21 cellular contexts compared by ENCODE assay signal in the genomic region with DNA sequence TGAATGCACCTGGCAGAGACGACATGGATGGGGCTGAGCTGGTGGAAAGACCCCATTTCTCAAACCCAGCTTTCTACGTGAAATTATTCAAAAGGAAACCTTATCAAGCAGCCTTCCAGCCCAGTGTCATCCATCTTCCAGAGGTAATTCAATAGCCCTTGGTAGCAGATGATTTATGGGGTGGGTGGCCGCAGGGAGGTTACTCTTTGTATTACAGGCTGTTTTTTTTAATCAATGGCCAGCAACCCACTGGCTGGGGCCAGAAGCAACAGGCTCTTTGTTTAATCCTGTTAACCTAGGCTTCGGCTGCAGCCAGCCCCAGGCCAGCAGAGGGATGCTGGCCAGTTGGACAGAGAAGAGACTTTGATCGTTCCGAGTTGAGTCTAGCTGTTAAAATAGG.
"Had no signal": no experiment of that assay in that cellular context is flagged by ENCODE, and none has a peak within 500 bp of the region (broad histone marks: within the 10 kb centered on the region; RNA-seq: fewer than 3 reads in every experiment).

No MANE protein-coding gene starts in this region.

- H3K36me3 Mint-ChIP-seq: memory B cell; natural killer cell; stimulated activated naive B cell treated with anti-CD40 and anti-IgM and Interleukin-4, amounts not matched to agents 10 μg/mL and 1 μg/mL and 100 μg/mL, for 72 hours had no signal

- H3K27me3 Mint-ChIP-seq: dendritic cell treated with granulocyte-macrophage colony-stimulating factor and Interleukin-4, amounts not matched to agents 40 ng/mL and 50 ng/mL, for 4 days had no signal

- H3K27ac Mint-ChIP-seq: dendritic cell treated with granulocyte-macrophage colony-stimulating factor and Interleukin-4, amounts not matched to agents 40 ng/mL and 50 ng/mL, for 4 days; memory B cell; natural killer cell; stimulated activated naive B cell treated with anti-CD40 and anti-IgM and Interleukin-4, amounts not matched to agents 10 μg/mL and 1 μg/mL and 100 μg/mL, for 72 hours; stimulated activated naive CD8-positive, alpha-beta T cell treated with anti-CD3 and anti-CD28 coated beads, Interleukin-15, Interleukin-2, amounts not matched to agents 100 ng/mL and 50 ng/mL, for 24 hours had no signal

- DNase-seq: colonic mucosa; effector memory CD4-positive, alpha-beta T cell; erythroblast; esophagus squamous epithelium; foreskin melanocyte; glutamatergic neuron; heart right ventricle; hippocampal formation; left colon; natural killer cell; nucleus accumbens; psoas muscle; right cardiac atrium; stimulated activated CD4-positive, alpha-beta T cell treated with anti-CD3 and anti-CD28 coated beads, Interleukin-15, amount 100 ng/mL, for 24 hours; stimulated activated CD4-positive, alpha-beta T cell treated with anti-CD3 and anti-CD28 coated beads, Interleukin-2, amount 100 ng/mL, for 48 hours; stimulated activated naive B cell treated with anti-CD40 and anti-IgM and Interleukin-4, amounts not matched to agents 10 μg/mL and 1 μg/mL and 100 μg/mL, for 72 hours; upper lobe of right lung; uterus had no signal

- H3K9me3 Mint-ChIP-seq: dendritic cell treated with granulocyte-macrophage colony-stimulating factor and Interleukin-4, amounts not matched to agents 40 ng/mL and 50 ng/mL, for 4 days; natural killer cell; stimulated activated naive CD8-positive, alpha-beta T cell treated with anti-CD3 and anti-CD28 coated beads, Interleukin-15, Interleukin-2, amounts not matched to agents 100 ng/mL and 50 ng/mL, for 24 hours had no signal

- H3K4me1 Mint-ChIP-seq: memory B cell; natural killer cell; stimulated activated naive B cell treated with anti-CD40 and anti-IgM and Interleukin-4, amounts not matched to agents 10 μg/mL and 1 μg/mL and 100 μg/mL, for 72 hours had no signal

- H3K4me3 Mint-ChIP-seq: dendritic cell treated with granulocyte-macrophage colony-stimulating factor and Interleukin-4, amounts not matched to agents 40 ng/mL and 50 ng/mL, for 4 days; memory B cell; natural killer cell; stimulated activated naive B cell treated with anti-CD40 and anti-IgM and Interleukin-4, amounts not matched to agents 10 μg/mL and 1 μg/mL and 100 μg/mL, for 72 hours; stimulated activated naive CD8-positive, alpha-beta T cell treated with anti-CD3 and anti-CD28 coated beads, Interleukin-15, Interleukin-2, amounts not matched to agents 100 ng/mL and 50 ng/mL, for 24 hours had no signal

- ATAC-seq: heart right ventricle; left colon; natural killer cell; psoas muscle; right cardiac atrium; stimulated activated naive B cell treated with anti-CD40 and anti-IgM and Interleukin-4, amounts not matched to agents 10 μg/mL and 1 μg/mL and 100 μg/mL, for 72 hours; upper lobe of right lung had no signal
